In the genomic region with DNA sequence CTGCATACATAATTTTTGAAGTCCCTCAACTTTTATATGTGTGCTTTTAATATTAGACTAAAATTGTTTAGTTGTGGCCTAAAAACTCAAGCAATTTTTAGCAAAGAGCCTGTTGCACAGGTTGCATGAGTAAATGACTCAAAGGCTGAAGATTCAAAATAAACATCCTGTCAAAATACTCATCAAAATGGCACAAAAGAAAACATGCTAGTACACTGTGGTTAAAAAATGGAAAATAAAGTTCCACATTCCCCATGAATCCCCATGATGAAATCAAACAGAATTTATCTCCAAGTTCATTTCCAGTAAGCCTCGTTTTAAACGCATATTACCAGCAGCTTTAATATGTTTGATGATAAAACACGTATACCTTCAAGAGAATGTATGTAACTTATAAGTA, we compare ENCODE assay signal across 32 cellular contexts.
"Had no signal": no experiment of that assay in that cellular context is flagged by ENCODE, and none has a peak within 500 bp of the region (broad histone marks: within the 10 kb centered on the region; RNA-seq: fewer than 3 reads in every experiment).

No MANE protein-coding gene starts in this region.

- H3K4me1 Mint-ChIP-seq: activated B cell treated with CpG ODN at 0.5 μM for 24 hours; activated CD4-positive, alpha-beta T cell treated with anti-CD3 and anti-CD28 coated beads, Interleukin-2, amount 10 ng/mL, durations not matched to agents 24 days and 14 days; activated naive CD4-positive, alpha-beta T cell treated with anti-CD3 and anti-CD28 coated beads, Interleukin-2, amount 10 ng/mL, durations not matched to agents 7 days and 5 days; activated naive CD4-positive, alpha-beta T cell treated with anti-CD3 and anti-CD28 coated beads, Interleukin-2, amount 50 U/mL, for 24 hours; activated naive CD8-positive, alpha-beta T cell treated with anti-CD3 and anti-CD28 coated beads, Interleukin-2, amount 10 ng/mL, durations not matched to agents 7 days and 5 days; activated naive CD8-positive, alpha-beta T cell treated with anti-CD3 and anti-CD28 coated beads, Interleukin-2, amount 50 U/mL, for 24 hours had no signal

- DNase-seq: activated B cell treated with CpG ODN at 0.5 μM for 24 hours; activated CD4-positive, alpha-beta memory T cell treated with anti-CD3 and anti-CD28 coated beads for 36 hours; activated CD4-positive, alpha-beta T cell treated with anti-CD3 and anti-CD28 coated beads for 4 hours; activated CD4-positive, alpha-beta T cell treated with anti-CD3 and anti-CD28 coated beads, Interleukin-2, amount 10 ng/mL, durations not matched to agents 24 days and 14 days; activated CD4-positive, alpha-beta T cell treated with anti-CD3 and anti-CD28 coated beads, Interleukin-2, amount 50 U/mL, for 1 hour; activated CD4-positive, alpha-beta T cell treated with anti-CD3 and anti-CD28 coated beads, Interleukin-2, amount 50 U/mL, for 4 hours; activated CD4-positive, CD25-positive, alpha-beta regulatory T cell treated with anti-CD3 and anti-CD28 coated beads, Interleukin-2, amount 50 U/mL, for 72 hours; activated CD8-positive, alpha-beta memory T cell treated with anti-CD3 and anti-CD28 coated beads, Interleukin-2, amount 50 U/mL, for 4 hours; activated CD8-positive, alpha-beta T cell treated with anti-CD3 and anti-CD28 coated beads for 36 hours; activated effector memory CD4-positive, alpha-beta T cell treated with Interleukin-2 at 50 U/mL for 16 hours; activated gamma-delta T cell; activated naive CD4-positive, alpha-beta T cell treated with anti-CD3 and anti-CD28 coated beads, Interleukin-2, amount 10 ng/mL, durations not matched to agents 7 days and 5 days; activated naive CD4-positive, alpha-beta T cell treated with Interleukin-2 at 50 U/mL for 16 hours; activated naive CD8-positive, alpha-beta T cell treated with anti-CD3 and anti-CD28 coated beads, Interleukin-2, amount 10 ng/mL, durations not matched to agents 7 days and 5 days; activated naive CD8-positive, alpha-beta T cell treated with anti-CD3 and anti-CD28 coated beads, Interleukin-2, amount 50 U/mL, for 24 hours; activated T-cell treated with anti-CD3 and anti-CD28 coated beads for 4 hours; activated T-cell treated with anti-CD3 and anti-CD28 coated beads, Interleukin-2, amount 50 U/mL, for 24 hours; activated T-cell treated with anti-CD3 and anti-CD28 coated beads, Interleukin-2, amount 50 U/mL, for 48 hours; amygdala; anterior cingulate cortex; central memory CD4-positive, alpha-beta T cell; T-helper 2 cell; T-helper 9 cell had no signal

- H3K27ac ChIP-seq: ascending aorta, VCaP had no signal

- H3K4me3 Mint-ChIP-seq: activated B cell treated with CpG ODN at 0.5 μM for 24 hours; activated CD4-positive, alpha-beta memory T cell treated with anti-CD3 and anti-CD28 coated beads for 36 hours; activated CD4-positive, alpha-beta T cell treated with anti-CD3 and anti-CD28 coated beads, Interleukin-2, amount 10 ng/mL, durations not matched to agents 24 days and 14 days; activated CD8-positive, alpha-beta T cell treated with anti-CD3 and anti-CD28 coated beads for 36 hours; activated naive CD4-positive, alpha-beta T cell treated with anti-CD3 and anti-CD28 coated beads, Interleukin-2, amount 10 ng/mL, durations not matched to agents 7 days and 5 days; activated naive CD4-positive, alpha-beta T cell treated with anti-CD3 and anti-CD28 coated beads, Interleukin-2, amount 50 U/mL, for 24 hours; activated naive CD8-positive, alpha-beta T cell; activated naive CD8-positive, alpha-beta T cell treated with anti-CD3 and anti-CD28 coated beads, Interleukin-2, amount 10 ng/mL, durations not matched to agents 7 days and 5 days; activated naive CD8-positive, alpha-beta T cell treated with anti-CD3 and anti-CD28 coated beads, Interleukin-2, amount 50 U/mL, for 24 hours; activated T-cell treated with anti-CD3 and anti-CD28 coated beads, Interleukin-2, amount 50 U/mL, for 24 hours; brain; T-helper 1 cell treated with Interleukin-12 subunit alpha and Interleukin-12 subunit beta and Interleukin-4 antibody, amounts not matched to agents 30 μg/mL and 1 μg/mL, for 36 hours; T-helper 2 cell treated with Interferon-gamma antibody and Interleukin-4, amounts not matched to agents 5 μg/mL and 100 μg/mL, for 36 hours had no signal

- H3K36me3 ChIP-seq: ascending aorta had no signal

- H3K4me3 ChIP-seq: ascending aorta had no signal

- H3K27me3 Mint-ChIP-seq: activated B cell treated with CpG ODN at 0.5 μM for 24 hours; activated CD4-positive, alpha-beta memory T cell treated with anti-CD3 and anti-CD28 coated beads for 36 hours; activated CD4-positive, alpha-beta T cell treated with anti-CD3 and anti-CD28 coated beads, Interleukin-2, amount 10 ng/mL, durations not matched to agents 24 days and 14 days; activated CD8-positive, alpha-beta T cell treated with anti-CD3 and anti-CD28 coated beads for 36 hours; activated naive CD4-positive, alpha-beta T cell treated with anti-CD3 and anti-CD28 coated beads, Interleukin-2, amount 10 ng/mL, durations not matched to agents 7 days and 5 days; activated naive CD8-positive, alpha-beta T cell treated with anti-CD3 and anti-CD28 coated beads, Interleukin-2, amount 10 ng/mL, durations not matched to agents 7 days and 5 days; activated naive CD8-positive, alpha-beta T cell treated with anti-CD3 and anti-CD28 coated beads, Interleukin-2, amount 50 U/mL, for 24 hours; activated T-cell treated with anti-CD3 and anti-CD28 coated beads, Interleukin-2, amount 50 U/mL, for 24 hours; brain had no signal

- ATAC-seq: activated CD8-positive, alpha-beta T cell treated with anti-CD3 and anti-CD28 coated beads for 36 hours; activated naive CD8-positive, alpha-beta T cell treated with anti-CD3 and anti-CD28 coated beads, Interleukin-2, amount 50 U/mL, for 24 hours had no signal

- H3K36me3 Mint-ChIP-seq: activated CD4-positive, alpha-beta memory T cell treated with anti-CD3 and anti-CD28 coated beads for 36 hours; activated naive CD4-positive, alpha-beta T cell treated with anti-CD3 and anti-CD28 coated beads, Interleukin-2, amount 10 ng/mL, durations not matched to agents 7 days and 5 days; activated naive CD4-positive, alpha-beta T cell treated with anti-CD3 and anti-CD28 coated beads, Interleukin-2, amount 50 U/mL, for 24 hours; activated naive CD8-positive, alpha-beta T cell; activated naive CD8-positive, alpha-beta T cell treated with anti-CD3 and anti-CD28 coated beads, Interleukin-2, amount 10 ng/mL, durations not matched to agents 7 days and 5 days; brain had no signal

- H3K9me3 Mint-ChIP-seq: activated B cell treated with CpG ODN at 0.5 μM for 24 hours; activated CD4-positive, alpha-beta memory T cell treated with anti-CD3 and anti-CD28 coated beads for 36 hours; activated CD4-positive, alpha-beta T cell treated with anti-CD3 and anti-CD28 coated beads, Interleukin-2, amount 10 ng/mL, durations not matched to agents 24 days and 14 days; activated CD8-positive, alpha-beta T cell treated with anti-CD3 and anti-CD28 coated beads for 36 hours; activated naive CD4-positive, alpha-beta T cell treated with anti-CD3 and anti-CD28 coated beads, Interleukin-2, amount 10 ng/mL, durations not matched to agents 7 days and 5 days; activated naive CD4-positive, alpha-beta T cell treated with anti-CD3 and anti-CD28 coated beads, Interleukin-2, amount 50 U/mL, for 24 hours; activated naive CD8-positive, alpha-beta T cell treated with anti-CD3 and anti-CD28 coated beads, Interleukin-2, amount 10 ng/mL, durations not matched to agents 7 days and 5 days; activated naive CD8-positive, alpha-beta T cell treated with anti-CD3 and anti-CD28 coated beads, Interleukin-2, amount 50 U/mL, for 24 hours; activated T-cell treated with anti-CD3 and anti-CD28 coated beads, Interleukin-2, amount 50 U/mL, for 24 hours; activated T-helper 2 cell treated with anti-CD3 and anti-CD28 coated beads, Interferon-gamma antibody, Interleukin-2, Interleukin-4, amounts not matched to agents 10 μg/mL and 5 μg/mL and 100 μg/mL, durations not matched to agents 14 hours and 24 hours and 36 hours; brain; T-helper 1 cell treated with Interleukin-12 subunit alpha and Interleukin-12 subunit beta and Interleukin-4 antibody, amounts not matched to agents 30 μg/mL and 1 μg/mL, for 36 hours; T-helper 2 cell treated with Interferon-gamma antibody and Interleukin-4, amounts not matched to agents 5 μg/mL and 100 μg/mL, for 36 hours had no signal

- H3K27ac Mint-ChIP-seq: activated B cell treated with CpG ODN at 0.5 μM for 24 hours; activated CD4-positive, alpha-beta memory T cell treated with anti-CD3 and anti-CD28 coated beads for 36 hours; activated CD4-positive, alpha-beta T cell treated with anti-CD3 and anti-CD28 coated beads, Interleukin-2, amount 10 ng/mL, durations not matched to agents 24 days and 14 days; activated CD8-positive, alpha-beta T cell treated with anti-CD3 and anti-CD28 coated beads for 36 hours; activated naive CD4-positive, alpha-beta T cell treated with anti-CD3 and anti-CD28 coated beads, Interleukin-2, amount 10 ng/mL, durations not matched to agents 7 days and 5 days; activated naive CD4-positive, alpha-beta T cell treated with anti-CD3 and anti-CD28 coated beads, Interleukin-2, amount 50 U/mL, for 24 hours; activated naive CD8-positive, alpha-beta T cell; activated naive CD8-positive, alpha-beta T cell treated with anti-CD3 and anti-CD28 coated beads, Interleukin-2, amount 10 ng/mL, durations not matched to agents 7 days and 5 days; activated naive CD8-positive, alpha-beta T cell treated with anti-CD3 and anti-CD28 coated beads, Interleukin-2, amount 50 U/mL, for 24 hours; activated T-cell treated with anti-CD3 and anti-CD28 coated beads, Interleukin-2, amount 50 U/mL, for 24 hours; activated T-helper 2 cell treated with anti-CD3 and anti-CD28 coated beads, Interferon-gamma antibody, Interleukin-2, Interleukin-4, amounts not matched to agents 10 μg/mL and 5 μg/mL and 100 μg/mL, durations not matched to agents 14 hours and 24 hours and 36 hours; brain; T-helper 1 cell treated with Interleukin-12 subunit alpha and Interleukin-12 subunit beta and Interleukin-4 antibody, amounts not matched to agents 30 μg/mL and 1 μg/mL, for 36 hours; T-helper 2 cell treated with Interferon-gamma antibody and Interleukin-4, amounts not matched to agents 5 μg/mL and 100 μg/mL, for 36 hours had no signal

- FAIRE-seq: TTC549 had no signal

- H3K9me3 ChIP-seq: ascending aorta had no signal

- H3K27me3 ChIP-seq: ascending aorta had no signal

- H3K4me1 ChIP-seq: ascending aorta had no signal
